Comparison of ENCODE assay signal across 8 cellular contexts in genomic region chr3:51966941-51967383, GRCh38. TPM values are rescaled to one million over a fixed set of nuclear protein-coding genes. Genes with fewer than 3 reads are reported as not detected.
DNase-seq lines count a peak whose midpoint lies in the region; TF ChIP-seq lines count a peak whose summit lies in the region.

No MANE protein-coding gene starts in this region.

- no peaks in the 10 kb centered on the region for H3K27me3 Mint-ChIP-seq in CD4-positive, alpha-beta memory T cell
- H3K27me3 Mint-ChIP-seq in HFFc6 (ENCODE audit: insufficient read depth): no peaks in the 10 kb centered on the region; the same call in 1 of the 2 replicates

- no peaks in the 10 kb centered on the region for H3K36me3 ChIP-seq in CD4-positive, alpha-beta memory T cell (ENCODE audit: insufficient read depth, low read length)

- intact Hi-C loops in CD4-positive, alpha-beta memory T cell (cut with micrococcal nuclease): loop anchor here (1.0 kb wide), 1 partner anchor 25 kb away; the partner anchor contains the start of gene PARP3

- H3K4me3 Mint-ChIP-seq in CD4-positive, alpha-beta memory T cell: peak overlapping the region; percentile 77 to 87 (median 82)
- peak overlapping the region; percentile 95 for H3K4me3 Mint-ChIP-seq in HFFc6

- POLR2A ChIA-PET in CD4-positive, alpha-beta memory T cell (lab: Charles Lee; ENCODE audit: partially characterized antibody): interaction anchor here (0.6 to 6.2 kb wide), 8 partner anchors 9 to 235 kb away, joined by 3 to 28 read pairs (median 5); partner anchors contain the start of genes ABHD14A, ABHD14B, ACY1 and PARP3

- no peaks in the 10 kb centered on the region for H3K9me3 ChIP-seq in CD4-positive, alpha-beta memory T cell (ENCODE audit: control insufficient read depth in 1 of 2, low read length in 2 of 2)

- H3K36me3 Mint-ChIP-seq in CD4-positive, alpha-beta memory T cell: peaks cover 0 to 1% of the 10 kb centered on the region in 2 donors
- no peaks in the 10 kb centered on the region for H3K36me3 Mint-ChIP-seq in HFFc6 (ENCODE audit: low read depth)

- TF ChIP-seq CTCF in HFFc6 (IDR thresholded peaks at IDR 0.05): no peak

- CTCF ChIA-PET in CD4-positive, alpha-beta memory T cell (lab: Charles Lee; ENCODE audit: partially characterized antibody): interaction anchor here (0.9 to 2.1 kb wide), 3 partner anchors 7 to 179 kb away, joined by 3 to 12 read pairs (median 3); partner anchors contain the start of genes ABHD14B, PARP3 and RRP9

- H3K27ac Mint-ChIP-seq in CD4-positive, alpha-beta memory T cell: peak overlapping the region in 6 of 7 donors; percentile 68 to 94 (median 80)
- peak overlapping the region; percentile 85 for H3K27ac Mint-ChIP-seq in HFFc6

- peaks cover 22% of the 10 kb centered on the region for H3K4me1 ChIP-seq in CD4-positive, alpha-beta memory T cell (ENCODE audit: insufficient read depth, low read length)

- peak overlapping the region; percentile 63 to 65 for H3K4me3 ChIP-seq in CD4-positive, alpha-beta memory T cell (ENCODE audit: low read length in 2 of 2)

- peaks cover 13 to 40% (median 27%) of the 10 kb centered on the region in 4 donors for H3K4me1 Mint-ChIP-seq in CD4-positive, alpha-beta memory T cell
- H3K4me1 Mint-ChIP-seq in HFFc6 (ENCODE audit: low read depth): peaks cover 27% of the 10 kb centered on the region

- peak in 3 of 5 donors; percentile 27 to 44 (median 36) for DNase-seq in CD4-positive, alpha-beta memory T cell
- DNase-seq in HFFc6 (no peak), HCEC 1CT (no peak), GM19240 (ENCODE audit: insufficient read length, low spot score) (no peak)
- DNase-seq in stimulated activated CD4-positive, alpha-beta T cell treated with anti-CD3 and anti-CD28 coated beads, Interleukin-2, amount 100 ng/mL, for 24 hours: no peak

- peak overlapping the region; percentile 57 for H3K27ac ChIP-seq in CD4-positive, alpha-beta memory T cell (ENCODE audit: low read depth, low read length)
- H3K27ac ChIP-seq in angular gyrus (ENCODE audit: low read depth, low read length): peak overlapping the region; percentile 97
- H3K27ac ChIP-seq in layer of hippocampus (ENCODE audit: low read depth, low read length): peak overlapping the region; percentile 98
- H3K27ac ChIP-seq in temporal lobe (ENCODE audit: low read depth, low read length): peak overlapping the region; percentile 97

- no peaks in the 10 kb centered on the region for H3K27me3 ChIP-seq in CD4-positive, alpha-beta memory T cell (ENCODE audit: insufficient read depth, low read length)
- H3K27me3 ChIP-seq in layer of hippocampus (ENCODE audit: control insufficient read depth, insufficient read depth, low read length): no peaks in the 10 kb centered on the region

- H3K9me3 Mint-ChIP-seq in CD4-positive, alpha-beta memory T cell: no peaks in the 10 kb centered on the region
- H3K9me3 Mint-ChIP-seq in HFFc6: no peaks in the 10 kb centered on the region

RNA-seq across cellular contexts. Expression of gene PCBP4, which starts 0.3 kb away (rescaled TPM):
- 10 to 100 TPM; 18.7 to 20.5 TPM for total RNA-seq in CD4-positive, alpha-beta memory T cell
- polyA plus RNA-seq in CD4-positive, alpha-beta memory T cell: 10 to 100 TPM; 13.0 to 19.4 TPM
- total RNA-seq in HFFc6 (2021; fragmentation: NEBNext Ultra II Directional; extraction: Animal tissue kit (Norgen Biotek cat#: 25700)): 100 to 1,000 TPM in 5 of 6 experiments, 10 to 100 TPM in 1; 98.6 to 128 (median 110) TPM
- total RNA-seq in temporal lobe: 32.5 TPM

RNA-seq across cellular contexts. Expression of gene ABHD14B, which starts 6.9 kb away (rescaled TPM):
- 10 to 100 TPM; 82.1 to 85.6 TPM for total RNA-seq in CD4-positive, alpha-beta memory T cell
- 100 to 1,000 TPM in 1 of 2 donors, 10 to 100 TPM in 1; 77.4 to 112 TPM for polyA plus RNA-seq in CD4-positive, alpha-beta memory T cell
- 10 to 100 TPM; 29.6 to 39.3 (median 33.9) TPM for total RNA-seq in HFFc6 (2021; fragmentation: NEBNext Ultra II Directional; extraction: Animal tissue kit (Norgen Biotek cat#: 25700))
- total RNA-seq in temporal lobe: 1.7 TPM

RNA-seq across cellular contexts. Expression of gene ABHD14A, which starts 7.9 kb away (rescaled TPM):
- 10 to 100 TPM; 23.7 to 24.5 TPM for total RNA-seq in CD4-positive, alpha-beta memory T cell
- 100 to 1,000 TPM in 1 of 2 donors, 10 to 100 TPM in 1; 95.6 to 136 TPM for polyA plus RNA-seq in CD4-positive, alpha-beta memory T cell
- total RNA-seq in HFFc6 (2021; fragmentation: NEBNext Ultra II Directional; extraction: Animal tissue kit (Norgen Biotek cat#: 25700)): 10 to 100 TPM; 10.5 to 13.2 (median 11.0) TPM
- 11.6 TPM for total RNA-seq in temporal lobe

RNA-seq across cellular contexts. Expression of gene GPR62, which starts 11.8 kb away (rescaled TPM):
- not detected for total RNA-seq in CD4-positive, alpha-beta memory T cell
- polyA plus RNA-seq in CD4-positive, alpha-beta memory T cell: not detected
- under 1 TPM in 2 of 6 experiments, not detected in 4; 0.07 to 0.10 TPM for total RNA-seq in HFFc6 (2021; fragmentation: NEBNext Ultra II Directional; extraction: Animal tissue kit (Norgen Biotek cat#: 25700))
- total RNA-seq in temporal lobe: 0.25 TPM

RNA-seq across cellular contexts. Expression of gene ACY1, which starts 16.4 kb away (rescaled TPM):
- 1 to 10 TPM; 7.7 to 8.4 TPM for total RNA-seq in CD4-positive, alpha-beta memory T cell
- polyA plus RNA-seq in CD4-positive, alpha-beta memory T cell: 10 to 100 TPM; 11.4 to 14.9 TPM
- total RNA-seq in HFFc6 (2021; fragmentation: NEBNext Ultra II Directional; extraction: Animal tissue kit (Norgen Biotek cat#: 25700)): 10 to 100 TPM; 40.0 to 49.2 (median 41.5) TPM
- total RNA-seq in temporal lobe: 1.2 TPM

Comparison
In these comparisons a context has a peak if more than half of its experiments do, and no peak if none do; other contexts are left out.
1. DNase-seq: peak in CD4-positive, alpha-beta memory T cell (3 of 5); none in HFFc6 (single experiment), HCEC 1CT (single experiment), GM19240 (single experiment) and stimulated activated CD4-positive, alpha-beta T cell treated with anti-CD3 and anti-CD28 coated beads, Interleukin-2, amount 100 ng/mL, for 24 hours (0 of 2).
2. RNA of gene ABHD14B, which starts 6.9 kb away (total RNA-seq): 82.1 to 85.6 TPM in CD4-positive, alpha-beta memory T cell and 29.6 to 39.3 TPM in HFFc6; 1.7 TPM in temporal lobe (single experiment); every median in the first group is over 10 times any median in the second.
3. Peak in every context shown above with its lines, with median percentiles within 50 percentile points of each other: H3K27ac ChIP-seq.